Comparison of ENCODE assay signal across 9 cellular contexts in the genomic region with DNA sequence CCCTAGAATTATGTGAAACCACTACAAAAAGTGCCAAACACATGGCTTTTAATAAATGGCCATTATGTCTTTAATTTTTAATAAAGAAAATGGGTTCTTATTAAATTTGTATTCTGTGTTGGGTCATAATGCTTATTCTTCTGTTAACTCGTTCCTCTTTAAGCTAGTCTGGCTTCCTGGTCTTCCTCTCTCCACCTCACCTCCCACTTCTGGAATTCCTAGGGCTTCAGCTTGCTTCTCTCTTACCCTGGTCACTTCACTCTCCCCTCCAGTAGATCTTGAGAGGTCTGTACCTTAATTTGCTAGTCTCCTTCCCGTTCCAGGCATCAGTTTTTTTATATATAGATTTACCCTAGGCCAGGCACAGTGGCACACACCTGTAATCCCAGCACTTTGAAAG.
DNase-seq lines count a peak whose midpoint lies in the region; ATAC-seq and TF ChIP-seq lines count a peak whose summit lies in the region.
"Had no signal": no experiment of that assay in that cellular context is flagged by ENCODE, and none has a peak within 500 bp of the region (broad histone marks: within the 10 kb centered on the region; RNA-seq: fewer than 3 reads in every experiment).

No MANE protein-coding gene starts in this region.

- peak overlapping the region; percentile 80 for H3K27ac Mint-ChIP-seq in activated naive CD8-positive, alpha-beta T cell treated with anti-CD3 and anti-CD28 coated beads for 36 hours

- H3K4me1 ChIP-seq in HAP-1 (peaks cover 25% of the 10 kb centered on the region), esophagus muscularis mucosa (peaks cover 21 to 34% (median 26%) of the 10 kb centered on the region in 4 donors)

- DNase-seq in ACHN = peak; percentile 44
- DNase-seq in HAP-1 (ENCODE audit: low spot score in 2 of 2) = no peak
- no peak for DNase-seq in activated naive CD8-positive, alpha-beta T cell treated with anti-CD3 and anti-CD28 coated beads for 36 hours
- DNase-seq in kidney tubule cell (ENCODE audit: low spot score) = peak; percentile 73
- DNase-seq in esophagus muscularis mucosa (ENCODE audit: extremely low spot score) = no peak
- DNase-seq in T1000 (lab: John Stamatoyannopoulos, UW) = no peak
- DNase-seq in midbrain (lab: John Stamatoyannopoulos, UW) = no peak
- DNase-seq: NCI-H1930 had no signal

- peaks cover 3% of the 10 kb centered on the region for H3K27me3 Mint-ChIP-seq in activated naive CD8-positive, alpha-beta T cell treated with anti-CD3 and anti-CD28 coated beads for 36 hours

- in situ Hi-C loops in ACHN (cut with HindIII; ENCODE audit: low pct_ligation_motif_present, low pct_unique_long_range_greater_than_20kb, low sequenced_read_pairs) (no loop called here), HAP-1 (cut with MboI; ENCODE audit: low sequenced_read_pairs) (no loop called here)

- ATAC-seq in GM21786 (IDR thresholded peaks at IDR 0.05; ENCODE audit: unreplicated experiment) = no peak

- TF ChIP-seq CTCF in esophagus muscularis mucosa (IDR thresholded peaks at IDR 0.05) = no peak

- TF ChIP-seq POLR2A in esophagus muscularis mucosa (IDR thresholded peaks at IDR 0.05; ENCODE audit: low read depth) = no peak

- no peaks in the 10 kb centered on the region for H3K36me3 ChIP-seq in HAP-1 (replicated peaks)
- no peaks in the 10 kb centered on the region for H3K36me3 ChIP-seq in esophagus muscularis mucosa

- TF ChIP-seq EP300 in esophagus muscularis mucosa (IDR thresholded peaks at IDR 0.05) = no peak

- H3K4me3 ChIP-seq in HAP-1 (peak overlapping the region; percentile 43), esophagus muscularis mucosa (peak overlapping the region in 2 of 4 donors; percentile 69 to 75)

- H3K36me3 Mint-ChIP-seq in activated naive CD8-positive, alpha-beta T cell treated with anti-CD3 and anti-CD28 coated beads for 36 hours = peaks cover 24% of the 10 kb centered on the region

- peaks cover 36% of the 10 kb centered on the region for H3K4me1 Mint-ChIP-seq in activated naive CD8-positive, alpha-beta T cell treated with anti-CD3 and anti-CD28 coated beads for 36 hours

- no peaks in the 10 kb centered on the region for H3K9me3 Mint-ChIP-seq in activated naive CD8-positive, alpha-beta T cell treated with anti-CD3 and anti-CD28 coated beads for 36 hours

- WGBS in esophagus muscularis mucosa = 64% methylated on average over 2 of the region's 2 CpGs

- H3K27ac ChIP-seq in esophagus muscularis mucosa (replicated peaks in 1 of 4) = no peak overlapping the region

- intact Hi-C loops in esophagus muscularis mucosa (cut with DNase I) = no loop called here

- H3K4me3 Mint-ChIP-seq in activated naive CD8-positive, alpha-beta T cell treated with anti-CD3 and anti-CD28 coated beads for 36 hours = peak overlapping the region; percentile 83

- H3K27me3 ChIP-seq in HAP-1 (ENCODE audit: low read depth) = no peaks in the 10 kb centered on the region
- H3K27me3 ChIP-seq in esophagus muscularis mucosa = no peaks in the 10 kb centered on the region

- H3K9me3 ChIP-seq in HAP-1 (no peaks in the 10 kb centered on the region), esophagus muscularis mucosa (no peaks in the 10 kb centered on the region)

Comparison
In these comparisons a context has a peak if more than half of its experiments do, and no peak if none do; other contexts are left out.
1. DNase-seq: peak in ACHN (single experiment) and kidney tubule cell (single experiment); none in HAP-1 (0 of 2), activated naive CD8-positive, alpha-beta T cell treated with anti-CD3 and anti-CD28 coated beads for 36 hours (single experiment), esophagus muscularis mucosa (single experiment), T1000 (single experiment) and midbrain (single experiment).